Comparison of ENCODE assay signal across 1 cellular context in genomic region chr5:138180841-138181240, GRCh38.
TF ChIP-seq lines count a peak whose summit lies in the region.

No MANE protein-coding gene starts in this region.

TF ChIP-seq in GM12878, 131 proteins besides CTCF, POLR2A, EP300 and RAD21:
- no peak for TF ChIP-seq ATF7 (IDR thresholded peaks at IDR 0.05; ENCODE audit: low read depth)
- no peak for TF ChIP-seq MAX (IDR thresholded peaks at IDR 0.05; ENCODE audit: low read depth, low read length)
- no peak for TF ChIP-seq MYC (IDR thresholded peaks at IDR 0.05; ENCODE audit: insufficient read depth, insufficient read length, insufficient replicate concordance, low read length, severe bottlenecking)
